29 cellular contexts compared by ENCODE assay signal in the genomic region with DNA sequence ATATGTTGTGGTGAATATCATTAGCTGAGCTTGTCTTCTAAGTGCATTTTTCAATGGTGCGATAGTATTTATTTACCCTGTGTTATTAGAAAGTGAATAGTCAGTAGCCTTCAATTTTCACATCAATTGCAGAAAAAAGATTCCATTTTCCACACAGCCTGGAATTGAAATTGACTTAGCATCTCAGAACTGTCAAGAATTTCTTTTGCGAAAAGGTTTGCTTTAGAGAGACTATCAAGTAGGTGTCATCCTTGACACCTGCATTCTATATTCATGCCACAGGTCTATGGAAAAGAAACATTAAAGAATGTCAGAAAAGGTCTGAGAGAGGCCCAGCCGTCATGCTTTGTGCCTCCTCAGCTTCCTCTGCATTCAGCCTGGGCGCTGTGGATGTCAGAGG.
"Had no signal": no experiment of that assay in that cellular context is flagged by ENCODE, and none has a peak within 500 bp of the region (broad histone marks: within the 10 kb centered on the region; RNA-seq: fewer than 3 reads in every experiment).

No MANE protein-coding gene starts in this region.

- H3K27ac ChIP-seq: adrenal gland, ascending aorta, body of pancreas, brain microvascular endothelial cell, breast epithelium, cardiac muscle cell had no signal

- H3K27me3 ChIP-seq: adrenal gland, ascending aorta, body of pancreas, brain microvascular endothelial cell, breast epithelium, cardiac muscle cell had no signal

- H3K4me3 ChIP-seq: adrenal gland, ascending aorta, body of pancreas, breast epithelium, cardiac muscle cell had no signal

- H3K9me3 ChIP-seq: adrenal gland, ascending aorta, body of pancreas, breast epithelium had no signal

- DNase-seq: activated effector memory CD4-positive, alpha-beta T cell treated with anti-CD3 and anti-CD28 coated beads, Interleukin-2, amount 50 U/mL, for 16 hours; activated effector memory CD4-positive, alpha-beta T cell treated with Interleukin-2 at 50 U/mL for 16 hours; activated gamma-delta T cell; activated gamma-delta T cell treated with Interleukin-2 at 50 U/mL for 16 hours; activated naive CD4-positive, alpha-beta T cell; activated naive CD4-positive, alpha-beta T cell treated with anti-CD3 and anti-CD28 coated beads for 36 hours; activated naive CD4-positive, alpha-beta T cell treated with anti-CD3 and anti-CD28 coated beads, Interleukin-2, amount 10 ng/mL, durations not matched to agents 7 days and 5 days; activated naive CD4-positive, alpha-beta T cell treated with anti-CD3 and anti-CD28 coated beads, Interleukin-2, amount 50 U/mL, for 16 hours; activated naive CD4-positive, alpha-beta T cell treated with Interleukin-2 at 50 U/mL for 16 hours; activated naive CD8-positive, alpha-beta T cell treated with anti-CD3 and anti-CD28 coated beads for 36 hours; activated naive CD8-positive, alpha-beta T cell treated with anti-CD3 and anti-CD28 coated beads, Interleukin-2, amount 10 ng/mL, durations not matched to agents 7 days and 5 days; activated naive CD8-positive, alpha-beta T cell treated with anti-CD3 and anti-CD28 coated beads, Interleukin-2, amount 50 U/mL, for 24 hours; activated T-cell treated with anti-CD3 and anti-CD28 coated beads, Interleukin-2, amount 50 U/mL, for 24 hours; activated T-cell treated with anti-CD3 and anti-CD28 coated beads, Interleukin-2, amount 50 U/mL, for 4 hours; activated T-cell treated with anti-CD3 and anti-CD28 coated beads, Interleukin-2, amount 50 U/mL, for 48 hours; activated T-cell treated with anti-CD3 and anti-CD28 coated beads, Interleukin-2, amount 50 U/mL, for 72 hours; adrenal gland; amniotic stem cell; amygdala; anterior cingulate cortex; aorta; body of pancreas; brain microvascular endothelial cell; caudate nucleus; central memory CD4-positive, alpha-beta T cell; cerebellar nuclear complex had no signal

- H3K36me3 ChIP-seq: adrenal gland, ascending aorta, brain microvascular endothelial cell, breast epithelium, cardiac muscle cell had no signal
